ENCODE assay signal across 19 cellular contexts in the genomic region with DNA sequence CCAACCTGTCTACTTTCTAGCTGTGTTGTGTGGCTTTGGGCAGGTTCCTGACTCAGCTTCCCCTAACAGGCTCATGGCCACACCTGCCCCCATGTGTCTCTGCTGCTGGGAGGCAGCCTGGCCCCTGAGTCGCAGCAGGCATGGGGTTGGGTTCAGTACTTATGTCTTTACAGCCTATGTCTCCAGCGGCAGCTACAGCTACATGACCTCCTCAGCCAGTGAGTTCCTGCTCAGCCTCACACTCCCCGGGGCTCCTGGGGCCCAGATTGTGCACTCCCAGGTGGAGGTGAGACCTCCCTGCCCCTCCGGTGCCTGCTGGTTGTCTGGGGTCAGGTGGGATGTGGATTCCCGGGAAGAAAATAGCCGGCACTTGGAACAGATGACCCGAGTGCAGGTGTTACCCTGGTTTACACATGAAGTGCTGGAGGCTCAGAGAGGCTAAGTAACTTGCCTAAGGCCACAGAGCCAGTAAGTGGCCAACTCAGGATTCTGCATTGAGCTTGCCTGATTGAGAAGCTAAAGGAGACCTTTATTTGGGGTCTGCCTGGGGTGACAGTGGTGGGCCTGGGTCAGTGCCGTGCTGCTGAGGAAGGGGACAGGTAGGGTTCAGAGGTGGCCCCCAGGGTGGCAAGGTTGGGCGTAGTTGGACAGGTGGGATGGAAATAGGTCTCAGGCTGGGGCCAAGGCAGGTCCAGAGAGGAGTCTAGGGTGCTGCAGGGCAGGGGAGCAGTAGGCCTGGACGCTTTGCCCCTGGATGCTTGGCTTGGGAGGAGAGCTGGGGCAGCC.
"Had no signal": no experiment of that assay in that cellular context is flagged by ENCODE, and none has a peak within 500 bp of the region (broad histone marks: within the 10 kb centered on the region; RNA-seq: fewer than 3 reads in every experiment).

No MANE protein-coding gene starts in this region.

- H3K27me3 Mint-ChIP-seq: activated naive CD4-positive, alpha-beta T cell treated with anti-CD3 and anti-CD28 coated beads, Interleukin-2, amount 50 U/mL, for 24 hours; memory B cell; natural killer cell treated with Interleukin-12 subunit alpha and Interleukin-12 subunit beta and Interleukin-15 and Interleukin-18, amount 100 ng/mL, for 72 hours had no signal

- H3K27ac Mint-ChIP-seq: activated naive CD4-positive, alpha-beta T cell treated with anti-CD3 and anti-CD28 coated beads, Interleukin-2, amount 50 U/mL, for 24 hours; memory B cell had no signal

- H3K9me3 ChIP-seq: adrenal gland, esophagus muscularis mucosa, prostate gland, suprapubic skin, upper lobe of left lung had no signal

- H3K4me1 Mint-ChIP-seq: activated naive CD4-positive, alpha-beta T cell treated with anti-CD3 and anti-CD28 coated beads, Interleukin-2, amount 50 U/mL, for 24 hours; memory B cell had no signal

- H3K27ac ChIP-seq: adrenal gland, cardiac muscle cell, dorsolateral prefrontal cortex, esophagus muscularis mucosa, prostate gland, suprapubic skin, upper lobe of left lung had no signal

- H3K27me3 ChIP-seq: adrenal gland, cardiac muscle cell, dorsolateral prefrontal cortex, esophagus muscularis mucosa, suprapubic skin, upper lobe of left lung had no signal

- H3K4me3 ChIP-seq: adrenal gland, cardiac muscle cell, dorsolateral prefrontal cortex, esophagus muscularis mucosa, prostate gland, suprapubic skin, upper lobe of left lung had no signal

- H3K36me3 ChIP-seq: cardiac muscle cell had no signal

- H3K36me3 Mint-ChIP-seq: natural killer cell treated with Interleukin-12 subunit alpha and Interleukin-12 subunit beta and Interleukin-15 and Interleukin-18, amount 100 ng/mL, for 72 hours had no signal

- DNase-seq: activated CD4-positive, alpha-beta T cell treated with anti-CD3 and anti-CD28 coated beads for 1 hour; activated CD4-positive, alpha-beta T cell treated with anti-CD3 and anti-CD28 coated beads, Interleukin-2, amount 50 U/mL, for 48 hours; activated effector memory CD4-positive, alpha-beta T cell treated with anti-CD3 and anti-CD28 coated beads, Interleukin-2, amount 50 U/mL, for 16 hours; activated T-cell treated with anti-CD3 and anti-CD28 coated beads, Interleukin-2, amount 50 U/mL, for 48 hours; hippocampal formation; occipital lobe; stimulated activated CD4-positive, alpha-beta T cell treated with anti-CD3 and anti-CD28 coated beads, Interleukin-4, amount 100 ng/mL, for 24 hours; stimulated activated naive CD4-positive, alpha-beta T cell treated with Interleukin-2 at 50 U/mL for 16 hours; T1000 had no signal

- H3K4me1 ChIP-seq: esophagus muscularis mucosa, prostate gland, upper lobe of left lung had no signal

- H3K4me3 Mint-ChIP-seq: activated naive CD4-positive, alpha-beta T cell treated with anti-CD3 and anti-CD28 coated beads, Interleukin-2, amount 50 U/mL, for 24 hours; memory B cell; natural killer cell treated with Interleukin-12 subunit alpha and Interleukin-12 subunit beta and Interleukin-15 and Interleukin-18, amount 100 ng/mL, for 72 hours had no signal

- H3K9me3 Mint-ChIP-seq: activated naive CD4-positive, alpha-beta T cell treated with anti-CD3 and anti-CD28 coated beads, Interleukin-2, amount 50 U/mL, for 24 hours; memory B cell; natural killer cell treated with Interleukin-12 subunit alpha and Interleukin-12 subunit beta and Interleukin-15 and Interleukin-18, amount 100 ng/mL, for 72 hours had no signal
